Comparison of ENCODE assay signal across 35 cellular contexts in genomic region chr10:33917069-33917468, GRCh38.
"Had no signal": no experiment of that assay in that cellular context is flagged by ENCODE, and none has a peak within 500 bp of the region (broad histone marks: within the 10 kb centered on the region; RNA-seq: fewer than 3 reads in every experiment).

No MANE protein-coding gene starts in this region.

- DNase-seq: activated B cell treated with CpG ODN at 0.5 μM for 24 hours; activated CD4-positive, alpha-beta T cell treated with anti-CD3 and anti-CD28 coated beads for 48 hours; activated CD4-positive, alpha-beta T cell treated with anti-CD3 and anti-CD28 coated beads, Interleukin-2, amount 50 U/mL, for 1 hour; activated CD4-positive, alpha-beta T cell treated with anti-CD3 and anti-CD28 coated beads, Interleukin-2, amount 50 U/mL, for 48 hours; activated CD8-positive, alpha-beta memory T cell treated with anti-CD3 and anti-CD28 coated beads for 24 hours; activated CD8-positive, alpha-beta T cell treated with anti-CD3 and anti-CD28 coated beads for 36 hours; activated effector memory CD4-positive, alpha-beta T cell treated with Interleukin-2 at 50 U/mL for 16 hours; activated gamma-delta T cell treated with Interleukin-2 at 50 U/mL for 16 hours; activated naive CD4-positive, alpha-beta T cell treated with anti-CD3 and anti-CD28 coated beads, Interleukin-2, amount 50 U/mL, for 16 hours; activated naive CD4-positive, alpha-beta T cell treated with Interleukin-2 at 50 U/mL for 16 hours; activated T-cell treated with anti-CD3 and anti-CD28 coated beads, Interleukin-2, amount 50 U/mL, for 1 hour; activated T-cell treated with anti-CD3 and anti-CD28 coated beads, Interleukin-2, amount 50 U/mL, for 72 hours; amniotic stem cell; anterior cingulate cortex; brain microvascular endothelial cell; dorsolateral prefrontal cortex; effector memory CD4-positive, alpha-beta T cell; endodermal cell; erythroblast; foreskin keratinocyte; gastrocnemius medialis; glutamatergic neuron; T-helper 1 cell; T-helper 17 cell; T1000; WERI-Rb-1 had no signal

- H3K27ac Mint-ChIP-seq: activated B cell treated with CpG ODN at 0.5 μM for 24 hours; activated CD8-positive, alpha-beta T cell treated with anti-CD3 and anti-CD28 coated beads for 36 hours; activated naive CD8-positive, alpha-beta T cell; activated T-cell treated with anti-CD3 and anti-CD28 coated beads, Interleukin-2, amount 50 U/mL, for 72 hours; activated T-helper 17 cell treated with anti-CD3 and anti-CD28 coated beads, Interleukin-2, amount 50 U/mL, for 72 hours; dendritic cell treated with granulocyte-macrophage colony-stimulating factor and Interleukin-4, amounts not matched to agents 40 ng/mL and 50 ng/mL, for 4 days; endodermal cell; T-helper 17 cell; T-helper 2 cell treated with Interferon-gamma antibody and Interleukin-4, amounts not matched to agents 5 μg/mL and 100 μg/mL, for 36 hours had no signal

- FAIRE-seq: astrocyte had no signal

- H3K9me3 Mint-ChIP-seq: dendritic cell treated with granulocyte-macrophage colony-stimulating factor and Interleukin-4, amounts not matched to agents 40 ng/mL and 50 ng/mL, for 4 days; endodermal cell; T-helper 2 cell treated with Interferon-gamma antibody and Interleukin-4, amounts not matched to agents 5 μg/mL and 100 μg/mL, for 36 hours had no signal

- H3K4me1 Mint-ChIP-seq: activated B cell treated with CpG ODN at 0.5 μM for 24 hours; activated T-helper 17 cell treated with anti-CD3 and anti-CD28 coated beads, Interleukin-2, amount 50 U/mL, for 72 hours; central memory CD8-positive, alpha-beta T cell; endodermal cell; T-helper 17 cell had no signal

- H3K9me3 ChIP-seq: esophagus muscularis mucosa, gastrocnemius medialis had no signal

- H3K4me3 ChIP-seq: coronary artery, dorsolateral prefrontal cortex, esophagus muscularis mucosa, gastrocnemius medialis had no signal

- H3K36me3 ChIP-seq: brain microvascular endothelial cell, esophagus muscularis mucosa, gastrocnemius medialis, WERI-Rb-1 had no signal

- H3K27me3 ChIP-seq: brain microvascular endothelial cell, esophagus muscularis mucosa, foreskin keratinocyte, gastrocnemius medialis had no signal

- H3K27me3 Mint-ChIP-seq: activated B cell treated with CpG ODN at 0.5 μM for 24 hours; central memory CD8-positive, alpha-beta T cell had no signal

- H3K4me3 Mint-ChIP-seq: activated B cell treated with CpG ODN at 0.5 μM for 24 hours; activated CD8-positive, alpha-beta T cell treated with anti-CD3 and anti-CD28 coated beads for 36 hours; activated naive CD8-positive, alpha-beta T cell; activated T-cell treated with anti-CD3 and anti-CD28 coated beads, Interleukin-2, amount 50 U/mL, for 72 hours; activated T-helper 17 cell treated with anti-CD3 and anti-CD28 coated beads, Interleukin-2, amount 50 U/mL, for 72 hours; central memory CD8-positive, alpha-beta T cell; dendritic cell treated with granulocyte-macrophage colony-stimulating factor and Interleukin-4, amounts not matched to agents 40 ng/mL and 50 ng/mL, for 4 days; endodermal cell; T-helper 17 cell; T-helper 2 cell treated with Interferon-gamma antibody and Interleukin-4, amounts not matched to agents 5 μg/mL and 100 μg/mL, for 36 hours had no signal

- H3K36me3 Mint-ChIP-seq: activated naive CD8-positive, alpha-beta T cell had no signal

- H3K4me1 ChIP-seq: gastrocnemius medialis had no signal

- H3K27ac ChIP-seq: brain microvascular endothelial cell, coronary artery, dorsolateral prefrontal cortex, esophagus muscularis mucosa, foreskin keratinocyte, gastrocnemius medialis, WERI-Rb-1 had no signal

- ATAC-seq: activated CD4-positive, CD25-positive, alpha-beta regulatory T cell treated with anti-CD3 and anti-CD28 coated beads, Interleukin-2, amount 50 U/mL, for 24 hours; activated CD8-positive, alpha-beta T cell treated with anti-CD3 and anti-CD28 coated beads for 36 hours; activated T-cell treated with anti-CD3 and anti-CD28 coated beads, Interleukin-2, amount 50 U/mL, for 72 hours; activated T-helper 17 cell treated with anti-CD3 and anti-CD28 coated beads, Interleukin-2, amount 50 U/mL, for 72 hours; foreskin keratinocyte; gastrocnemius medialis; T-helper 17 cell had no signal
